ENCODE assay signal across 9 cellular contexts in genomic region chr6:110877569-110877968, GRCh38. TPM values are rescaled to one million over a fixed set of nuclear protein-coding genes. Genes with fewer than 3 reads are reported as not detected.
DNase-seq lines count a peak whose midpoint lies in the region; ATAC-seq and TF ChIP-seq lines count a peak whose summit lies in the region.
"Had no signal": no experiment of that assay in that cellular context is flagged by ENCODE, and none has a peak within 500 bp of the region (broad histone marks: within the 10 kb centered on the region; RNA-seq: fewer than 3 reads in every experiment).

No MANE protein-coding gene starts in this region.

- in situ Hi-C loops in astrocyte of the cerebellum (cut with HindIII; ENCODE audit: low sequenced_read_pairs) = loop anchor here (5.0 kb wide), 4 partner anchors 65 to 340 kb away; partner anchors contain the start of gene GTF3C6

- no peaks in the 10 kb centered on the region for H3K36me3 ChIP-seq in right lobe of liver
- no peaks in the 10 kb centered on the region for H3K36me3 ChIP-seq in thyroid gland

- intact Hi-C loops in right lobe of liver (cut with DNase I) (no loop called here), thyroid gland (cut with DNase I) (loop anchor here (5.0 kb wide), 1 partner anchor 195 kb away; no protein-coding TSS in a partner anchor)

- no peaks in the 10 kb centered on the region for H3K27me3 Mint-ChIP-seq in activated naive CD4-positive, alpha-beta T cell treated with anti-CD3 and anti-CD28 coated beads, Interleukin-2, amount 50 U/mL, for 24 hours

- peaks cover 61% of the 10 kb centered on the region for H3K4me1 Mint-ChIP-seq in activated naive CD4-positive, alpha-beta T cell treated with anti-CD3 and anti-CD28 coated beads, Interleukin-2, amount 50 U/mL, for 24 hours

- H3K27ac Mint-ChIP-seq in activated naive CD4-positive, alpha-beta T cell treated with anti-CD3 and anti-CD28 coated beads, Interleukin-2, amount 50 U/mL, for 24 hours = peak overlapping the region; percentile 95

- DNase-seq in activated naive CD4-positive, alpha-beta T cell treated with Interleukin-2 at 50 U/mL for 16 hours = no peak
- DNase-seq in astrocyte of the cerebellum (ENCODE audit: low read depth) (no peak), right lobe of liver (no peak), thyroid gland (no peak), NCI-H2029 treated with DMSO at 0.1 percent for 48 hours (lab: John Stamatoyannopoulos, UW) (no peak), pons (ENCODE audit: low spot score) (no peak), T1000 (lab: John Stamatoyannopoulos, UW) (no peak)
- DNase-seq: SW 1271 had no signal

- no peak for ATAC-seq in right lobe of liver

- H3K9me3 ChIP-seq in right lobe of liver (no peaks in the 10 kb centered on the region), thyroid gland (no peaks in the 10 kb centered on the region)

- TF ChIP-seq POLR2A in right lobe of liver (IDR thresholded peaks at IDR 0.05) = no peak
- TF ChIP-seq POLR2A in thyroid gland (IDR thresholded peaks at IDR 0.05) = no peak

- H3K36me3 Mint-ChIP-seq in activated naive CD4-positive, alpha-beta T cell treated with anti-CD3 and anti-CD28 coated beads, Interleukin-2, amount 50 U/mL, for 24 hours = peaks cover 3% of the 10 kb centered on the region

- H3K4me3 ChIP-seq in astrocyte of the cerebellum (ENCODE audit: low read depth, low read length) = peak overlapping the region; percentile 75
- peak overlapping the region in 1 of 3 donors; percentile 90 for H3K4me3 ChIP-seq in right lobe of liver
- peak overlapping the region in 1 of 3 donors; percentile 5 for H3K4me3 ChIP-seq in thyroid gland (replicated peaks in 1 of 3)

- no peaks in the 10 kb centered on the region for H3K9me3 Mint-ChIP-seq in activated naive CD4-positive, alpha-beta T cell treated with anti-CD3 and anti-CD28 coated beads, Interleukin-2, amount 50 U/mL, for 24 hours

- peaks cover 0 to 58% (median 13%) of the 10 kb centered on the region in 4 donors for H3K4me1 ChIP-seq in right lobe of liver
- H3K4me1 ChIP-seq in thyroid gland = peaks cover 38 to 42% of the 10 kb centered on the region in 2 donors

- H3K27me3 ChIP-seq in right lobe of liver = no peaks in the 10 kb centered on the region
- H3K27me3 ChIP-seq in thyroid gland = no peaks in the 10 kb centered on the region

- TF ChIP-seq CTCF in astrocyte of the cerebellum (IDR thresholded peaks at IDR 0.05; ENCODE audit: low read depth, low read length, missing control alignments) (no peak), right lobe of liver (IDR thresholded peaks at IDR 0.05) (no peak), thyroid gland (IDR thresholded peaks at IDR 0.05) (no peak)

- peak overlapping the region in 2 of 3 donors; percentile 83 to 91 for H3K27ac ChIP-seq in right lobe of liver
- H3K27ac ChIP-seq in thyroid gland = peak overlapping the region; percentile 86 to 97 (median 95)

- H3K4me3 Mint-ChIP-seq in activated naive CD4-positive, alpha-beta T cell treated with anti-CD3 and anti-CD28 coated beads, Interleukin-2, amount 50 U/mL, for 24 hours = peak overlapping the region; percentile 95

- 30% methylated on average over 2 of the region's 2 CpGs for WGBS in right lobe of liver (ENCODE audit: insufficient coverage, low coverage, low lambda C conversion rate, missing lambda C conversion rate)
- 56 to 59% methylated on average over 2 of the region's 2 CpGs for WGBS in thyroid gland, 2 donors

RNA-seq across cellular contexts. Expression of gene AMD1, which starts 3.0 kb away (rescaled TPM):
- total RNA-seq in right lobe of liver = 10 to 100 TPM; 11.5 to 49.4 (median 24.2) TPM
- 100 to 1,000 TPM in 2 of 4 donors, 10 to 100 TPM in 2; 77.2 to 194 (median 124) TPM for total RNA-seq in thyroid gland
